Comparison of ENCODE assay signal across 16 cellular contexts in the genomic region with DNA sequence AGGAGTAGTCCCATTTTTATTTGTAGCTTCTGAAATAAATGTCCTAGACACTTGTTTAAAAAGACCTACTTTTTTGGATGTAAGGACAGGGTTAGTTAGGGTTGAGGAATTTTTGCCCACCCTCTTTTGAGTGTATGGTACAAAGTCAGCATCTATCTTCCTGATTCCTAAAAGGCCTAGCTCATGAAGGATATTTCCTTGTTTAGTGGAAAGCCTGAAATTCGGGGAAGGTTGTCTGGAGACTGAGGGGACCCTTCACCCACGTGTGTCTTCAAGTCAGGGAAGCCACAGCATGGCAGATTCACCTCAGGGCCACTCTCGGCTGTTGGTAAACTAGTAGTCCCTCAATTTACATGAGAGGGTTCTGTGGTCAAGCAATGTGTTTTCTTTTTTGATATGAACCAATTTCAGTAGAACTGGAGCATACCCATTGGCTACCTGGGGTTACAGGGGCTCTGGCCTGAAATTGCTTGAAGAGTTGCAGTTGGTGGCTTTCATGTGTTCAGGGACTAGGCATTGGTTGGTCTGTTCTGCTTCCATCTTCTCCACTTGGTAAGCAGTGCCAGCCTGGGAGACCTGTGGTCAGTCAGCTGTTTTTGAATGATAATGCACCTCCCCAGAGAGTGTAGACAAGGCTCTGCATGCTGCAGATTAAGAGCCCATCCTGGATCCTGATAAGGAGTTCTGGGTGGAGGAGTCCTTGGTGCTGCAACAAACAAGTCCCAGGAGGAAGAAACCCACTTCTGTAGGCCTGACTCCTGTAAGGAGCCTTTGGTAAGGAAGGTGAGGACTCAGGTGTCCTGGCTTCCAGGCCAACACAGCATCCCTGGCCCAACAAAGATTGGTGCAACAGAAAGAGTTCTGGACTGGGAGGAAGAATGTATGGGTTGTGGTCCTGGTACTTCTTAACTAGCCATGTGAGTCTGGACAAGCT. TPM values are rescaled to one million over a fixed set of nuclear protein-coding genes. Genes with fewer than 3 reads are reported as not detected.
DNase-seq lines count a peak whose midpoint lies in the region; ATAC-seq and FAIRE-seq lines count a peak whose summit lies in the region.
"Had no signal": no experiment of that assay in that cellular context is flagged by ENCODE, and none has a peak within 500 bp of the region (broad histone marks: within the 10 kb centered on the region; RNA-seq: fewer than 3 reads in every experiment).

No MANE protein-coding gene starts in this region.

- no peaks in the 10 kb centered on the region for H3K27me3 Mint-ChIP-seq in activated CD4-positive, alpha-beta T cell treated with anti-CD3 and anti-CD28 coated beads for 36 hours
- no peaks in the 10 kb centered on the region for H3K27me3 Mint-ChIP-seq in activated naive CD8-positive, alpha-beta T cell treated with anti-CD3 and anti-CD28 coated beads, Interleukin-2, amount 50 U/mL, for 24 hours
- H3K27me3 Mint-ChIP-seq in stimulated activated memory B cell treated with anti-CD40 and anti-IgM and Interleukin-4, amounts not matched to agents 10 μg/mL and 1 μg/mL and 100 μg/mL, for 72 hours = no peaks in the 10 kb centered on the region
- H3K27me3 Mint-ChIP-seq: dendritic cell treated with granulocyte-macrophage colony-stimulating factor and Interleukin-4, amounts not matched to agents 40 ng/mL and 50 ng/mL, for 4 days had no signal

- H3K4me3 ChIP-seq in small intestine (ENCODE audit: low read depth in 1 of 2, low read length in 2 of 2) = no peak overlapping the region

- 54 to 76% (median 54%) methylated on average over 3 of the region's 3 CpGs for WGBS in small intestine, 3 donors

- peak overlapping the region; percentile 8 for H3K27ac Mint-ChIP-seq in activated CD4-positive, alpha-beta T cell treated with anti-CD3 and anti-CD28 coated beads for 36 hours
- H3K27ac Mint-ChIP-seq in activated naive CD8-positive, alpha-beta T cell treated with anti-CD3 and anti-CD28 coated beads, Interleukin-2, amount 50 U/mL, for 24 hours = peak overlapping the region; percentile 27
- H3K27ac Mint-ChIP-seq in stimulated activated memory B cell treated with anti-CD40 and anti-IgM and Interleukin-4, amounts not matched to agents 10 μg/mL and 1 μg/mL and 100 μg/mL, for 72 hours = peak overlapping the region; percentile 80
- H3K27ac Mint-ChIP-seq: dendritic cell treated with granulocyte-macrophage colony-stimulating factor and Interleukin-4, amounts not matched to agents 40 ng/mL and 50 ng/mL, for 4 days had no signal

- intact Hi-C loops in activated CD4-positive, alpha-beta T cell treated with anti-CD3 and anti-CD28 coated beads for 36 hours (cut with DNase I, micrococcal nuclease) = loop anchor here in 1 of 2 experiments (1.0 kb wide), 1 partner anchor 9 kb away; no protein-coding TSS in a partner anchor

- no peak for DNase-seq in activated CD4-positive, alpha-beta T cell treated with anti-CD3 and anti-CD28 coated beads for 36 hours
- no peak for DNase-seq in activated CD4-positive, alpha-beta T cell treated with anti-CD3 and anti-CD28 coated beads, Interleukin-2, amount 50 U/mL, for 1 hour
- DNase-seq in NAMALWA (ENCODE audit: low spot score) (peak; percentile 43), GDM1 (lab: John Stamatoyannopoulos, UW) (no peak), small intestine (no peak)
- DNase-seq in activated naive CD8-positive, alpha-beta T cell treated with anti-CD3 and anti-CD28 coated beads, Interleukin-2, amount 50 U/mL, for 24 hours = no peak
- DNase-seq: activated CD4-positive, alpha-beta T cell treated with anti-CD3 and anti-CD28 coated beads for 48 hours; EL; islet precursor cell; KG1; NCI-H1930 had no signal

- peaks cover 61% of the 10 kb centered on the region for H3K36me3 Mint-ChIP-seq in activated CD4-positive, alpha-beta T cell treated with anti-CD3 and anti-CD28 coated beads for 36 hours (ENCODE audit: low read depth)
- H3K36me3 Mint-ChIP-seq in activated naive CD8-positive, alpha-beta T cell treated with anti-CD3 and anti-CD28 coated beads, Interleukin-2, amount 50 U/mL, for 24 hours (ENCODE audit: low read depth) = peaks cover 52% of the 10 kb centered on the region
- H3K36me3 Mint-ChIP-seq in stimulated activated memory B cell treated with anti-CD40 and anti-IgM and Interleukin-4, amounts not matched to agents 10 μg/mL and 1 μg/mL and 100 μg/mL, for 72 hours = peaks cover 59% of the 10 kb centered on the region

- H3K4me1 Mint-ChIP-seq in activated CD4-positive, alpha-beta T cell treated with anti-CD3 and anti-CD28 coated beads for 36 hours = peaks cover 41% of the 10 kb centered on the region
- peaks cover 41% of the 10 kb centered on the region for H3K4me1 Mint-ChIP-seq in activated naive CD8-positive, alpha-beta T cell treated with anti-CD3 and anti-CD28 coated beads, Interleukin-2, amount 50 U/mL, for 24 hours
- peaks cover 72% of the 10 kb centered on the region for H3K4me1 Mint-ChIP-seq in stimulated activated memory B cell treated with anti-CD40 and anti-IgM and Interleukin-4, amounts not matched to agents 10 μg/mL and 1 μg/mL and 100 μg/mL, for 72 hours

- H3K36me3 ChIP-seq in small intestine (ENCODE audit: control insufficient read depth in 2 of 2, insufficient read depth in 2 of 2, low read length in 2 of 2) = peaks cover 3 to 10% of the 10 kb centered on the region in 2 donors

- peak overlapping the region in 1 of 2 donors; percentile 41 for H3K27ac ChIP-seq in small intestine (ENCODE audit: low read depth in 1 of 2, low read length in 1 of 2)

- H3K9me3 ChIP-seq in small intestine (ENCODE audit: control insufficient read depth, low read depth) = no peaks in the 10 kb centered on the region

- POLR2A ChIA-PET in activated CD4-positive, alpha-beta T cell treated with anti-CD3 and anti-CD28 coated beads for 36 hours (lab: Charles Lee) = interaction anchor here (0.6 to 7.3 kb wide), 4 partner anchors 10 to 333 kb away, joined by 3 to 97 read pairs (median 34); no protein-coding TSS in a partner anchor

- FAIRE-seq in small intestine (lab: Jason Lieb, UNC) = no peak
- FAIRE-seq: GM18507 had no signal

- ATAC-seq in activated CD4-positive, alpha-beta T cell treated with anti-CD3 and anti-CD28 coated beads for 36 hours = no peak
- ATAC-seq in activated naive CD8-positive, alpha-beta T cell treated with anti-CD3 and anti-CD28 coated beads, Interleukin-2, amount 50 U/mL, for 24 hours = peak; percentile 12
- peak; percentile 25 for ATAC-seq in stimulated activated memory B cell treated with anti-CD40 and anti-IgM and Interleukin-4, amounts not matched to agents 10 μg/mL and 1 μg/mL and 100 μg/mL, for 72 hours
- ATAC-seq in HG02840 (IDR thresholded peaks at IDR 0.05; ENCODE audit: low FRiP score, unreplicated experiment) = no peak
- ATAC-seq: sciatic nerve had no signal

- H3K9me3 Mint-ChIP-seq in activated CD4-positive, alpha-beta T cell treated with anti-CD3 and anti-CD28 coated beads for 36 hours (ENCODE audit: low read depth) = no peaks in the 10 kb centered on the region
- H3K9me3 Mint-ChIP-seq in activated naive CD8-positive, alpha-beta T cell treated with anti-CD3 and anti-CD28 coated beads, Interleukin-2, amount 50 U/mL, for 24 hours = no peaks in the 10 kb centered on the region
- H3K9me3 Mint-ChIP-seq in stimulated activated memory B cell treated with anti-CD40 and anti-IgM and Interleukin-4, amounts not matched to agents 10 μg/mL and 1 μg/mL and 100 μg/mL, for 72 hours = peaks cover 3% of the 10 kb centered on the region
- H3K9me3 Mint-ChIP-seq: dendritic cell treated with granulocyte-macrophage colony-stimulating factor and Interleukin-4, amounts not matched to agents 40 ng/mL and 50 ng/mL, for 4 days had no signal

- no peak overlapping the region for H3K4me3 Mint-ChIP-seq in activated CD4-positive, alpha-beta T cell treated with anti-CD3 and anti-CD28 coated beads for 36 hours
- no peak overlapping the region for H3K4me3 Mint-ChIP-seq in activated naive CD8-positive, alpha-beta T cell treated with anti-CD3 and anti-CD28 coated beads, Interleukin-2, amount 50 U/mL, for 24 hours
- H3K4me3 Mint-ChIP-seq in stimulated activated memory B cell treated with anti-CD40 and anti-IgM and Interleukin-4, amounts not matched to agents 10 μg/mL and 1 μg/mL and 100 μg/mL, for 72 hours = no peak overlapping the region
- H3K4me3 Mint-ChIP-seq: dendritic cell treated with granulocyte-macrophage colony-stimulating factor and Interleukin-4, amounts not matched to agents 40 ng/mL and 50 ng/mL, for 4 days had no signal

- no peaks in the 10 kb centered on the region for H3K27me3 ChIP-seq in small intestine (ENCODE audit: control insufficient read depth in 2 of 2, insufficient read depth in 2 of 2, low read length in 2 of 2)

- H3K4me1 ChIP-seq in small intestine (ENCODE audit: control insufficient read depth in 2 of 2, insufficient read depth in 1 of 2, low read depth in 1 of 2, low read length in 1 of 2) = peaks cover 1 to 13% of the 10 kb centered on the region in 2 donors

- CTCF ChIA-PET in activated CD4-positive, alpha-beta T cell treated with anti-CD3 and anti-CD28 coated beads for 36 hours (lab: Charles Lee) = interaction anchor here (0.6 to 8.6 kb wide), 6 partner anchors 12 to 172 kb away, joined by 3 to 143 read pairs (median 6); no protein-coding TSS in a partner anchor

RNA-seq across cellular contexts. Expression of a gene that starts 6.3 kb away (rescaled TPM):
- total RNA-seq in activated CD4-positive, alpha-beta T cell treated with anti-CD3 and anti-CD28 coated beads for 36 hours = 100 to 1,000 TPM; 114 to 142 TPM
- polyA plus RNA-seq in small intestine = 100 to 1,000 TPM in 1 of 3 donors, 10 to 100 TPM in 2; 15.9 to 101 (median 23.5) TPM

RNA-seq across cellular contexts. Expression of a gene that starts 39.3 kb away (rescaled TPM):
- under 1 TPM; 0.87 to 0.98 TPM for total RNA-seq in activated CD4-positive, alpha-beta T cell treated with anti-CD3 and anti-CD28 coated beads for 36 hours
- 10 to 100 TPM in 1 of 3 donors, 1 to 10 TPM in 1, under 1 TPM in 1; 0.89 to 11.2 (median 5.4) TPM for polyA plus RNA-seq in small intestine

Comparison
In these comparisons a context has a peak if more than half of its experiments do, and no peak if none do; other contexts are left out.
1. ATAC-seq: peak in activated naive CD8-positive, alpha-beta T cell treated with anti-CD3 and anti-CD28 coated beads, Interleukin-2, amount 50 U/mL, for 24 hours (single experiment) and stimulated activated memory B cell treated with anti-CD40 and anti-IgM and Interleukin-4, amounts not matched to agents 10 μg/mL and 1 μg/mL and 100 μg/mL, for 72 hours (single experiment); none in activated CD4-positive, alpha-beta T cell treated with anti-CD3 and anti-CD28 coated beads for 36 hours (single experiment) and HG02840 (single experiment).
2. H3K27ac Mint-ChIP-seq: peak in every context shown above with its lines; median percentile 80 in stimulated activated memory B cell treated with anti-CD40 and anti-IgM and Interleukin-4, amounts not matched to agents 10 μg/mL and 1 μg/mL and 100 μg/mL, for 72 hours; 27 in activated naive CD8-positive, alpha-beta T cell treated with anti-CD3 and anti-CD28 coated beads, Interleukin-2, amount 50 U/mL, for 24 hours; 8 in activated CD4-positive, alpha-beta T cell treated with anti-CD3 and anti-CD28 coated beads for 36 hours.